In genomic region chr14:73746540-73747385, GRCh38 we compare ENCODE assay signal across 7 cellular contexts. TPM values are rescaled to one million over a fixed set of nuclear protein-coding genes. Genes with fewer than 3 reads are reported as not detected.
DNase-seq lines count a peak whose midpoint lies in the region; ATAC-seq and TF ChIP-seq lines count a peak whose summit lies in the region.

No MANE protein-coding gene starts in this region.

- H3K27me3 Mint-ChIP-seq in activated CD8-positive, alpha-beta T cell treated with anti-CD3 and anti-CD28 coated beads for 36 hours = no peaks in the 10 kb centered on the region
- H3K27me3 Mint-ChIP-seq in stimulated activated naive B cell treated with anti-CD40 and anti-IgM and Interleukin-4, amounts not matched to agents 10 μg/mL and 1 μg/mL and 100 μg/mL, for 72 hours = no peaks in the 10 kb centered on the region

- intact Hi-C loops in activated CD8-positive, alpha-beta T cell treated with anti-CD3 and anti-CD28 coated beads for 36 hours (cut with micrococcal nuclease) = no loop called here
- intact Hi-C loops in heart right ventricle (cut with DNase I) = no loop called here

- peak; percentile 44 for DNase-seq in HT-29 (ENCODE audit: low spot score)
- no peak for DNase-seq in activated CD8-positive, alpha-beta T cell treated with anti-CD3 and anti-CD28 coated beads for 36 hours
- peak in 1 of 2 donors; percentile 13 for DNase-seq in heart right ventricle
- no peak for DNase-seq in stimulated activated naive B cell treated with anti-CD40 and anti-IgM and Interleukin-4, amounts not matched to agents 10 μg/mL and 1 μg/mL and 100 μg/mL, for 72 hours
- DNase-seq in HEK293T (ENCODE audit: extremely low spot score) = no peak

- no peaks in the 10 kb centered on the region for H3K27me3 ChIP-seq in heart right ventricle

- no peak for TF ChIP-seq CTCF in activated CD8-positive, alpha-beta T cell treated with anti-CD3 and anti-CD28 coated beads for 36 hours (IDR thresholded peaks at IDR 0.05)
- TF ChIP-seq CTCF in heart right ventricle (IDR thresholded peaks at IDR 0.05) = peak in 5 of 9 donors; percentile 23 to 41 (median 34)

- peaks cover 74 to 100% (median 100%) of the 10 kb centered on the region in 9 donors for H3K4me1 ChIP-seq in heart right ventricle

- peaks cover 0 to 10% (median 0%) of the 10 kb centered on the region in 9 donors for H3K36me3 ChIP-seq in heart right ventricle

- H3K4me3 Mint-ChIP-seq in activated CD8-positive, alpha-beta T cell treated with anti-CD3 and anti-CD28 coated beads for 36 hours = no peak overlapping the region
- H3K4me3 Mint-ChIP-seq in stimulated activated naive B cell treated with anti-CD40 and anti-IgM and Interleukin-4, amounts not matched to agents 10 μg/mL and 1 μg/mL and 100 μg/mL, for 72 hours = peak overlapping the region; percentile 43 to 65

- peak overlapping the region in 9 of 10 donors; percentile 15 to 89 (median 85) for H3K27ac ChIP-seq in heart right ventricle

- POLR2A ChIA-PET in activated CD8-positive, alpha-beta T cell treated with anti-CD3 and anti-CD28 coated beads for 36 hours (lab: Charles Lee) = interaction anchor here (8.9 to 12.2 kb wide), 2 partner anchors 9 to 40 kb away, joined by 59 to 236 read pairs; a partner anchor contains a TSS
- POLR2A ChIA-PET in HEK293T (lab: Yijun Ruan, JAX) = interaction anchor here (1.0 to 1.6 kb wide), 3 partner anchors 8 to 13 kb away, joined by 3 to 4 read pairs (median 4); a partner anchor contains a TSS

- no peak for ATAC-seq in activated CD8-positive, alpha-beta T cell treated with anti-CD3 and anti-CD28 coated beads for 36 hours
- ATAC-seq in heart right ventricle (peak in 5 of 8 donors; percentile 9 to 37 (median 24)), GM19463 (IDR thresholded peaks at IDR 0.05; ENCODE audit: unreplicated experiment) (no peak), GM21367 (IDR thresholded peaks at IDR 0.05; ENCODE audit: unreplicated experiment) (no peak)
- ATAC-seq in stimulated activated naive B cell treated with anti-CD40 and anti-IgM and Interleukin-4, amounts not matched to agents 10 μg/mL and 1 μg/mL and 100 μg/mL, for 72 hours (replicated peaks) = peak; percentile 10 to 14

- H3K36me3 Mint-ChIP-seq in activated CD8-positive, alpha-beta T cell treated with anti-CD3 and anti-CD28 coated beads for 36 hours (ENCODE audit: low read depth) = peaks cover 17% of the 10 kb centered on the region
- peaks cover 10 to 34% of the 10 kb centered on the region in 2 donors for H3K36me3 Mint-ChIP-seq in stimulated activated naive B cell treated with anti-CD40 and anti-IgM and Interleukin-4, amounts not matched to agents 10 μg/mL and 1 μg/mL and 100 μg/mL, for 72 hours

- CTCF ChIA-PET in activated CD8-positive, alpha-beta T cell treated with anti-CD3 and anti-CD28 coated beads for 36 hours (lab: Charles Lee) = interaction anchor here (7.7 to 8.7 kb wide), 3 partner anchors 9 to 80 kb away, joined by 63 to 123 read pairs (median 102); a partner anchor contains a TSS
- CTCF ChIA-PET in HEK293T (lab: Yijun Ruan, JAX) = interaction anchor here (0.7 to 2.2 kb wide), 6 partner anchors 8 to 28 kb away, joined by 3 to 8 read pairs (median 6); no protein-coding TSS in a partner anchor

- peaks cover 100% of the 10 kb centered on the region for H3K4me1 Mint-ChIP-seq in activated CD8-positive, alpha-beta T cell treated with anti-CD3 and anti-CD28 coated beads for 36 hours (ENCODE audit: low read depth)
- H3K4me1 Mint-ChIP-seq in stimulated activated naive B cell treated with anti-CD40 and anti-IgM and Interleukin-4, amounts not matched to agents 10 μg/mL and 1 μg/mL and 100 μg/mL, for 72 hours = peaks cover 75 to 99% of the 10 kb centered on the region in 2 donors

- peak overlapping the region; percentile 17 for H3K27ac Mint-ChIP-seq in activated CD8-positive, alpha-beta T cell treated with anti-CD3 and anti-CD28 coated beads for 36 hours
- peak overlapping the region; percentile 89 for H3K27ac Mint-ChIP-seq in stimulated activated naive B cell treated with anti-CD40 and anti-IgM and Interleukin-4, amounts not matched to agents 10 μg/mL and 1 μg/mL and 100 μg/mL, for 72 hours

- WGBS in heart right ventricle, 2 donors = 34 to 35% methylated on average over 5 of the region's 5 CpGs

- H3K4me3 ChIP-seq in heart right ventricle = no peak overlapping the region

- H3K9me3 Mint-ChIP-seq in activated CD8-positive, alpha-beta T cell treated with anti-CD3 and anti-CD28 coated beads for 36 hours = no peaks in the 10 kb centered on the region
- H3K9me3 Mint-ChIP-seq in stimulated activated naive B cell treated with anti-CD40 and anti-IgM and Interleukin-4, amounts not matched to agents 10 μg/mL and 1 μg/mL and 100 μg/mL, for 72 hours = no peaks in the 10 kb centered on the region

- no peaks in the 10 kb centered on the region for H3K9me3 ChIP-seq in heart right ventricle

TF ChIP-seq in HEK293T, 16 proteins besides CTCF, POLR2A, EP300 and RAD21:
- TF ChIP-seq TARDBP (IDR thresholded peaks at IDR 0.05) (no peak), HDGF (IDR thresholded peaks at IDR 0.05; ENCODE audit: borderline replicate concordance) (no peak), FOXK2 (IDR thresholded peaks at IDR 0.05) (no peak), NFRKB (IDR thresholded peaks at IDR 0.05) (no peak), FOXA1 (IDR thresholded peaks at IDR 0.05) (no peak), CTBP1 (IDR thresholded peaks at IDR 0.05; ENCODE audit: borderline replicate concordance) (no peak), ELF4 (IDR thresholded peaks at IDR 0.05) (no peak), BHLHE40 (IDR thresholded peaks at IDR 0.05; ENCODE audit: borderline replicate concordance) (no peak), ARNT (IDR thresholded peaks at IDR 0.05) (no peak), SUZ12 (IDR thresholded peaks at IDR 0.05) (no peak), FOXM1 (IDR thresholded peaks at IDR 0.05; ENCODE audit: borderline replicate concordance) (no peak), ZNF384 (IDR thresholded peaks at IDR 0.05) (no peak), L3MBTL2 (conservative IDR thresholded peaks at IDR 0.05) (no peak), LEF1 (IDR thresholded peaks at IDR 0.05; ENCODE audit: borderline replicate concordance) (no peak), SP1 (IDR thresholded peaks at IDR 0.05) (no peak)
- TF ChIP-seq, protein P1, sequence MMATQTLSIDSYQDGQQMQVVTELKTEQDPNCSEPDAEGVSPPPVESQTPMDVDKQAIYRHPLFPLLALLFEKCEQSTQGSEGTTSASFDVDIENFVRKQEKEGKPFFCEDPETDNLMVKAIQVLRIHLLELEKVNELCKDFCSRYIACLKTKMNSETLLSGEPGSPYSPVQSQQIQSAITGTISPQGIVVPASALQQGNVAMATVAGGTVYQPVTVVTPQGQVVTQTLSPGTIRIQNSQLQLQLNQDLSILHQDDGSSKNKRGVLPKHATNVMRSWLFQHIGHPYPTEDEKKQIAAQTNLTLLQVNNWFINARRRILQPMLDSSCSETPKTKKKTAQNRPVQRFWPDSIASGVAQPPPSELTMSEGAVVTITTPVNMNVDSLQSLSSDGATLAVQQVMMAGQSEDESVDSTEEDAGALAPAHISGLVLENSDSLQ (IDR thresholded peaks at IDR 0.05) = no peak

RNA-seq across cellular contexts. Expression of gene PNMA1, which starts 32.6 kb away (rescaled TPM):
- 6.3 and 7.5 TPM in 2 replicates for total RNA-seq in HT-29 (2014; rRNA removed; shearing (Covaris generic))
- total RNA-seq in activated CD8-positive, alpha-beta T cell treated with anti-CD3 and anti-CD28 coated beads for 36 hours = 10 to 100 TPM; 22.9 to 24.1 TPM
- total RNA-seq in heart right ventricle = 10 to 100 TPM; 13.9 to 30.8 (median 23.6) TPM
- 10 to 100 TPM in 1 of 2 donors, 1 to 10 TPM in 1; 6.6 to 15.7 TPM for polyA plus RNA-seq in heart right ventricle

Comparison
In these comparisons a context has a peak if more than half of its experiments do, and no peak if none do; other contexts are left out.
1. ATAC-seq: peak in heart right ventricle (5 of 8) and stimulated activated naive B cell treated with anti-CD40 and anti-IgM and Interleukin-4, amounts not matched to agents 10 μg/mL and 1 μg/mL and 100 μg/mL, for 72 hours (2 of 2); none in activated CD8-positive, alpha-beta T cell treated with anti-CD3 and anti-CD28 coated beads for 36 hours (single experiment), GM19463 (single experiment) and GM21367 (single experiment).